Comparison of ENCODE assay signal across 9 cellular contexts in the genomic region with DNA sequence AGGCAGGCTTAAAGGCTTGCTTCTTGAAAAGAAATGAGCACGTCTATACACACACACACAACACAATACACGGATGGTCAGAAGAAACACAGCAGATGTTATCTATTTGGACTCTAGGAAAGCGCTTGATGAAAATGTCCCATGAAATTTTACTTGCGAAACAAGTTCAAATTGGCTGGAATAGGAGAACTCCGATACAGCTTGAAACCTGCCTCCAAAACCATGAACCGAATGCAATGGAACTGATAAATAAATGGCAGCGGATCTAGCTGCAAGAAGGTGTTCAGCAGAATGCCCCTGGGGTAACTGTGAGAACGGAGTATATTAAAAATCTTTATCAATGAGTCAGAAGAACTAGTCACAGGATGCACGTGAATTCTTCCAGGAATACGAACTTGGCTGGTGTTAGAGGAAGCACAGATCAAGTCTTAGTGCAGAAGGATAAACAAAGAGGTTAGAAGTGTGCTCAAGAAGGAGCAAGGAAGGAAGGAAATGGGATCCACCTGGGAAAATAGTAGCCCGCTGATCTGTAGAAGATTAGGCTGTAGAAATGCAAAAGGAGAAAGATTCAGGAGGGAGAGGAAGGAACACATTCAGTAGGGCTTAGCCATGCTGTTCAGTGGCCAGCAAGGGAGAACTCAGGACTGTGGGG.
DNase-seq lines count a peak whose midpoint lies in the region; ATAC-seq and TF ChIP-seq lines count a peak whose summit lies in the region.
"Had no signal": no experiment of that assay in that cellular context is flagged by ENCODE, and none has a peak within 500 bp of the region (broad histone marks: within the 10 kb centered on the region; RNA-seq: fewer than 3 reads in every experiment).

No MANE protein-coding gene starts in this region.

- DNase-seq in HPDE6-E6E7 (ENCODE audit: extremely low spot score) (peak; percentile 54), astrocyte of the spinal cord (ENCODE audit: low read depth, low spot score) (peak; percentile 92), left ventricle myocardium superior (no peak), smooth muscle cell of the brain vasculature (ENCODE audit: low read depth, low spot score) (peak; percentile 66), foreskin melanocyte (no peak), NCI-H1694 (lab: John Stamatoyannopoulos, UW) (no peak), posterior vena cava (ENCODE audit: low spot score) (no peak), HuH-7.5 (ENCODE audit: low spot score) (no peak)

- no peak overlapping the region for H3K4me3 ChIP-seq in astrocyte of the spinal cord (ENCODE audit: low read depth, low read length)
- H3K4me3 ChIP-seq: Peyer's patch had no signal

- ATAC-seq in left ventricle myocardium superior: peak; percentile 76

- in situ Hi-C loops in astrocyte of the spinal cord (cut with HindIII; ENCODE audit: low sequenced_read_pairs): no loop called here

- intact Hi-C loops in left ventricle myocardium superior (cut with micrococcal nuclease): no loop called here
- intact Hi-C loops in posterior vena cava (cut with DNase I): loop anchor here in 1 of 2 donors (10.0 kb wide), 1 partner anchor 233 kb away; no protein-coding TSS in a partner anchor

- no peak for TF ChIP-seq CTCF in astrocyte of the spinal cord (IDR thresholded peaks at IDR 0.05; ENCODE audit: low read depth, low read length)

Comparison
In these comparisons a context has a peak if more than half of its experiments do, and no peak if none do; other contexts are left out.
1. DNase-seq: peak in HPDE6-E6E7 (single experiment), astrocyte of the spinal cord (single experiment) and smooth muscle cell of the brain vasculature (single experiment); none in left ventricle myocardium superior (single experiment), foreskin melanocyte (single experiment), NCI-H1694 (single experiment), posterior vena cava (single experiment) and HuH-7.5 (single experiment).